In genomic region chr4:1973661-1974060, GRCh38 we compare ENCODE assay signal across 20 cellular contexts.
"Had no signal": no experiment of that assay in that cellular context is flagged by ENCODE, and none has a peak within 500 bp of the region (broad histone marks: within the 10 kb centered on the region; RNA-seq: fewer than 3 reads in every experiment).

No MANE protein-coding gene starts in this region.

- H3K27ac Mint-ChIP-seq: activated naive CD8-positive, alpha-beta T cell; stimulated activated naive B cell treated with anti-CD40 and anti-IgM and Interleukin-4, amounts not matched to agents 10 μg/mL and 1 μg/mL and 100 μg/mL, for 72 hours had no signal

- H3K9me3 ChIP-seq: gastroesophageal sphincter, left ventricle myocardium inferior, ovary, transverse colon, uterus had no signal

- H3K9me3 Mint-ChIP-seq: naive thymus-derived CD4-positive, alpha-beta T cell; stimulated activated naive B cell treated with anti-CD40 and anti-IgM and Interleukin-4, amounts not matched to agents 10 μg/mL and 1 μg/mL and 100 μg/mL, for 72 hours had no signal

- H3K27me3 Mint-ChIP-seq: activated naive CD8-positive, alpha-beta T cell; naive thymus-derived CD4-positive, alpha-beta T cell; stimulated activated naive B cell treated with anti-CD40 and anti-IgM and Interleukin-4, amounts not matched to agents 10 μg/mL and 1 μg/mL and 100 μg/mL, for 72 hours had no signal

- H3K36me3 ChIP-seq: ovary, uterus had no signal

- DNase-seq: activated CD8-positive, alpha-beta memory T cell treated with anti-CD3 and anti-CD28 coated beads, Interleukin-2, amount 50 U/mL, for 4 hours; activated T-cell treated with anti-CD3 and anti-CD28 coated beads, Interleukin-2, amount 50 U/mL, for 48 hours; amniotic stem cell; hypothalamus; left ventricle myocardium inferior; naive thymus-derived CD4-positive, alpha-beta T cell; right cardiac atrium; stimulated activated CD4-positive, alpha-beta T cell treated with anti-CD3 and anti-CD28 coated beads, Interleukin-2, amount 100 ng/mL, for 24 hours; stimulated activated CD8-positive, alpha-beta memory T cell treated with anti-CD3 and anti-CD28 coated beads, Interleukin-4, amount 100 ng/mL, for 48 hours; stimulated activated naive B cell treated with anti-CD40 and anti-IgM and Interleukin-4, amounts not matched to agents 10 μg/mL and 1 μg/mL and 100 μg/mL, for 72 hours; T-helper 2 cell; transverse colon; uterus; WERI-Rb-1 had no signal

- H3K36me3 Mint-ChIP-seq: activated naive CD8-positive, alpha-beta T cell had no signal

- H3K4me3 ChIP-seq: cardiac muscle cell, gastroesophageal sphincter, left ventricle myocardium inferior, ovary, skin epidermis, transverse colon, uterus had no signal

- H3K4me1 Mint-ChIP-seq: stimulated activated naive B cell treated with anti-CD40 and anti-IgM and Interleukin-4, amounts not matched to agents 10 μg/mL and 1 μg/mL and 100 μg/mL, for 72 hours had no signal

- H3K4me3 Mint-ChIP-seq: activated naive CD8-positive, alpha-beta T cell; naive thymus-derived CD4-positive, alpha-beta T cell; stimulated activated naive B cell treated with anti-CD40 and anti-IgM and Interleukin-4, amounts not matched to agents 10 μg/mL and 1 μg/mL and 100 μg/mL, for 72 hours had no signal

- ATAC-seq: gastroesophageal sphincter; naive thymus-derived CD4-positive, alpha-beta T cell; right cardiac atrium; stimulated activated naive B cell treated with anti-CD40 and anti-IgM and Interleukin-4, amounts not matched to agents 10 μg/mL and 1 μg/mL and 100 μg/mL, for 72 hours had no signal

- H3K27me3 ChIP-seq: cardiac muscle cell, gastroesophageal sphincter, ovary, transverse colon, uterus had no signal

- H3K27ac ChIP-seq: cardiac muscle cell, epithelial cell of prostate, gastroesophageal sphincter, left ventricle myocardium inferior, ovary, skin epidermis, transverse colon, uterus, WERI-Rb-1 had no signal

- H3K4me1 ChIP-seq: gastroesophageal sphincter, left ventricle myocardium inferior, transverse colon, uterus had no signal
